ENCODE assay signal across 1 cellular context in the genomic region with DNA sequence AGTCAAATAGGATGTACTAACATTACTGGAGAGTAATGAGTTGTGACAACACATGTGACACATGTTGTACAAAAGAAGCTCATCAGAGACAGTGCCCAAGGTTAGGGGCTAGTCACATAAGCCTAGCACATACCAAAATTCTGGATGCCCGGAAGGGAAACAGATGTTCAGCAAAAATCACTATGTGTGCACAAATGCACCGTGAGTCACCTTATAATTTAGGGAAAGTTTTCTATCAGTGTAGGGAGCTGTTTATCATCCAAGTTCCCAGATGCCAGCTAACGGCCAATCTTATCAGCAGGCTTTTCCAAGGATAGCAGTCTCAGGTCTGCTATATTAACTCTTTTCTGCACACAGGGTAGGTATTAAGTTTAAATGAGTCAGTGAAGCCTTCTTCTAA.
TF ChIP-seq lines count a peak whose summit lies in the region.

No MANE protein-coding gene starts in this region.

TF ChIP-seq in IMR-90, 13 proteins besides CTCF, POLR2A, EP300 and RAD21:
- TF ChIP-seq MXI1 (IDR thresholded peaks at IDR 0.05; ENCODE audit: borderline replicate concordance, low read depth, low read length) (no peak), MAZ (IDR thresholded peaks at IDR 0.05; ENCODE audit: borderline replicate concordance, low read depth, low read length) (no peak), RFX5 (IDR thresholded peaks at IDR 0.05; ENCODE audit: low read depth, low read length) (no peak), FOS (IDR thresholded peaks at IDR 0.05; ENCODE audit: low read depth, low read length) (no peak), MAFK (IDR thresholded peaks at IDR 0.05; ENCODE audit: low read depth, low read length) (no peak), CEBPB (IDR thresholded peaks at IDR 0.05; ENCODE audit: low read depth, low read length) (no peak), NFE2L2 (IDR thresholded peaks at IDR 0.05; ENCODE audit: low read depth, low read length) (no peak), BHLHE40 (IDR thresholded peaks at IDR 0.05; ENCODE audit: low read depth, low read length) (no peak)
- TF ChIP-seq, protein P1, sequence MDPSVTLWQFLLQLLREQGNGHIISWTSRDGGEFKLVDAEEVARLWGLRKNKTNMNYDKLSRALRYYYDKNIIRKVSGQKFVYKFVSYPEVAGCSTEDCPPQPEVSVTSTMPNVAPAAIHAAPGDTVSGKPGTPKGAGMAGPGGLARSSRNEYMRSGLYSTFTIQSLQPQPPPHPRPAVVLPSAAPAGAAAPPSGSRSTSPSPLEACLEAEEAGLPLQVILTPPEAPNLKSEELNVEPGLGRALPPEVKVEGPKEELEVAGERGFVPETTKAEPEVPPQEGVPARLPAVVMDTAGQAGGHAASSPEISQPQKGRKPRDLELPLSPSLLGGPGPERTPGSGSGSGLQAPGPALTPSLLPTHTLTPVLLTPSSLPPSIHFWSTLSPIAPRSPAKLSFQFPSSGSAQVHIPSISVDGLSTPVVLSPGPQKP (IDR thresholded peaks at IDR 0.05; ENCODE audit: borderline replicate concordance, low read depth, low read length) = no peak
- TF ChIP-seq, protein P2, sequence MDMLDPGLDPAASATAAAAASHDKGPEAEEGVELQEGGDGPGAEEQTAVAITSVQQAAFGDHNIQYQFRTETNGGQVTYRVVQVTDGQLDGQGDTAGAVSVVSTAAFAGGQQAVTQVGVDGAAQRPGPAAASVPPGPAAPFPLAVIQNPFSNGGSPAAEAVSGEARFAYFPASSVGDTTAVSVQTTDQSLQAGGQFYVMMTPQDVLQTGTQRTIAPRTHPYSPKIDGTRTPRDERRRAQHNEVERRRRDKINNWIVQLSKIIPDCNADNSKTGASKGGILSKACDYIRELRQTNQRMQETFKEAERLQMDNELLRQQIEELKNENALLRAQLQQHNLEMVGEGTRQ (IDR thresholded peaks at IDR 0.05; ENCODE audit: low read depth, low read length) = no peak
